Comparison of ENCODE assay signal across 9 cellular contexts in the genomic region with DNA sequence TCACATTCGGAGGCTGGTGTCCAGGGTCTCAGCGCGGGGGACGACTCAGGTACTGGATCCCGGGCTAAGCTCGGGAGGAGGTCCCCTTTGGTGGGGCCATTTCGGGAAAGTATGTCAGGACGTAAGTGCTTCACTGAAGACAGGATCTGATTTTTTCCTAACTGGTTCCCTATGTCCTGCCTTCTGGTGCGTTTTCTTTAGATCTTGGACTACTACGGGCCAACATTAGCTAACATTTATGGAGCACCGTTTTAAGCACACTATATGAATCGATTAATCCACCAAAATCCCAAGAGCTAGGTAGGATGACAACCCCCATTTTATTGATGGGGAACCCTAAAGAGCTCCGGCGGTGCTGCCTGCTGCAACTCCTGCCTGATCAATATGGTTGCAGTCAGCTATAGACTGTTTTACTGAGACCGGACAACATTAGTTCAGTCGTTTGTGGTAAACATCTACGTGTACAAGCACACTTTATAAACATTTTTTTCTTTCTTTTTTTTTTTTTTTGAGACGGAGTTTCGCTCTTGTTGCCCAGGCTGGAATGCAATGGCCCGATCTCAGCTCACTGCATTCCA. TPM values are rescaled to one million over a fixed set of nuclear protein-coding genes. Genes with fewer than 3 reads are reported as not detected.
A peak's percentile ranks its signal among the peaks of the same experiment; 100 is the strongest.
DNase-seq lines count a peak whose midpoint lies in the region; ATAC-seq, FAIRE-seq and TF ChIP-seq lines count a peak whose summit lies in the region.
"Had no signal": no experiment of that assay in that cellular context is flagged by ENCODE, and none has a peak within 500 bp of the region (broad histone marks: within the 10 kb centered on the region; RNA-seq: fewer than 3 reads in every experiment).

No MANE protein-coding gene starts in this region.

- H3K9me3 ChIP-seq in ES-I3 (ENCODE audit: control insufficient read depth, insufficient read depth, low read length) (no peaks in the 10 kb centered on the region), Karpas-422 (ENCODE audit: low read length) (no peaks in the 10 kb centered on the region), mucosa of descending colon (no peaks in the 10 kb centered on the region)

- no peaks in the 10 kb centered on the region for H3K9me2 ChIP-seq in Karpas-422 (replicated peaks; ENCODE audit: insufficient read depth, low read length)

- H3K4me3 ChIP-seq in Karpas-422 (ENCODE audit: low read length) (peak overlapping the region; percentile 85), cardiac fibroblast (replicated peaks in 1 of 2; ENCODE audit: low read depth in 2 of 2, low read length in 2 of 2) (peak overlapping the region; percentile 82 to 85), mucosa of descending colon (peak overlapping the region; percentile 74)

- intact Hi-C loops in mucosa of descending colon (cut with DNase I, micrococcal nuclease), result no loop called here

- peaks cover 63% of the 10 kb centered on the region for H3K79me2 ChIP-seq in Karpas-422 (ENCODE audit: low read length)

- peaks cover 30% of the 10 kb centered on the region for H4K20me1 ChIP-seq in Karpas-422 (ENCODE audit: insufficient read depth, low read depth, low read length)

- no peak for TF ChIP-seq POLR2A in GM12892 (IDR thresholded peaks at IDR 0.05; ENCODE audit: low read depth, low read length)

- TF ChIP-seq CTCF in cardiac fibroblast (IDR thresholded peaks at IDR 0.05; ENCODE audit: low read depth, low read length), result no peak
- TF ChIP-seq CTCF in mucosa of descending colon (IDR thresholded peaks at IDR 0.05), result no peak

- H3K27ac ChIP-seq in Karpas-422 (ENCODE audit: low read length), result peak overlapping the region; percentile 77

- ATAC-seq in mucosa of descending colon, result peak; percentile 18
- ATAC-seq in HG02759 (IDR thresholded peaks at IDR 0.05; ENCODE audit: unreplicated experiment), result no peak
- ATAC-seq in HG02763 (IDR thresholded peaks at IDR 0.05; ENCODE audit: unreplicated experiment), result no peak

- H2AFZ ChIP-seq in Karpas-422 (ENCODE audit: low read length), result no peak overlapping the region

- no peak for FAIRE-seq in GM12892 (lab: Jason Lieb, UNC)

- DNase-seq in Karpas-422, result peak; percentile 70
- DNase-seq in cardiac fibroblast (ENCODE audit: low read depth in 2 of 2), result no peak
- no peak for DNase-seq in mucosa of descending colon
- DNase-seq in GM12892 (ENCODE audit: insufficient read length), result no peak
- DNase-seq in COLO829 (ENCODE audit: low spot score), result no peak

- H3K9ac ChIP-seq in ES-I3 (ENCODE audit: low read depth, low read length) (peak overlapping the region; percentile 71), Karpas-422 (ENCODE audit: low read length) (peak overlapping the region; percentile 91)

- H3K27me3 ChIP-seq in Karpas-422 (ENCODE audit: low read length), result no peaks in the 10 kb centered on the region

- H3K4me1 ChIP-seq in ES-I3 (ENCODE audit: insufficient read depth, low read length) (peaks cover 15% of the 10 kb centered on the region), Karpas-422 (ENCODE audit: low read length) (peaks cover 73% of the 10 kb centered on the region), mucosa of descending colon (ENCODE audit: low read depth) (peaks cover 27% of the 10 kb centered on the region)

- H3K4me2 ChIP-seq in Karpas-422 (ENCODE audit: low read depth, low read length, poor library complexity, severe bottlenecking), result peak overlapping the region; percentile 77

- H3K36me3 ChIP-seq in ES-I3 (ENCODE audit: insufficient read depth, low read length) (peaks cover 38% of the 10 kb centered on the region), Karpas-422 (ENCODE audit: insufficient read depth, low read length) (peaks cover 38% of the 10 kb centered on the region), mucosa of descending colon (ENCODE audit: low read depth) (peaks cover 12% of the 10 kb centered on the region)

RNA-seq across cellular contexts. Expression of a gene that starts 17.0 kb away (rescaled TPM):
- 44.0 and 123 TPM in 2 replicates for total RNA-seq in Karpas-422 (2014; rRNA removed; shearing (Covaris generic); ENCODE audit: low replicate concordance)
- 10 to 100 TPM; 35.0 to 42.4 (median 38.8) TPM for total RNA-seq in mucosa of descending colon
- polyA plus RNA-seq in GM12892 (2012; ENCODE audit: missing spikeins), result 51.3 TPM

RNA-seq across cellular contexts. Expression of a gene that starts 23.8 kb away (rescaled TPM):
- 2.7 TPM in 1 of 2 replicates, not detected in the other for total RNA-seq in Karpas-422 (2014; rRNA removed; shearing (Covaris generic); ENCODE audit: low replicate concordance)
- not detected for total RNA-seq in mucosa of descending colon
- polyA plus RNA-seq in GM12892 (2012; ENCODE audit: missing spikeins), result not detected
- total RNA-seq: RPMI7951 had no signal

RNA-seq across cellular contexts. Expression of a gene that starts 24.3 kb away (rescaled TPM):
- 167 and 208 TPM in 2 replicates for total RNA-seq in Karpas-422 (2014; rRNA removed; shearing (Covaris generic); ENCODE audit: low replicate concordance)
- total RNA-seq in mucosa of descending colon, result 100 to 1,000 TPM; 116 to 127 (median 124) TPM
- 90.4 TPM for polyA plus RNA-seq in GM12892 (2012; ENCODE audit: missing spikeins)

RNA-seq across cellular contexts. Expression of a gene that starts 24.6 kb away (rescaled TPM):
- total RNA-seq in Karpas-422 (2014; rRNA removed; shearing (Covaris generic); ENCODE audit: low replicate concordance), result 30.0 and 39.9 TPM in 2 replicates
- total RNA-seq in mucosa of descending colon, result 10 to 100 TPM; 38.7 to 44.3 (median 41.7) TPM
- polyA plus RNA-seq in GM12892 (2012; ENCODE audit: missing spikeins), result 23.9 TPM

RNA-seq across cellular contexts. Expression of a gene that starts 51.2 kb away (rescaled TPM):
- total RNA-seq in Karpas-422 (2014; rRNA removed; shearing (Covaris generic); ENCODE audit: low replicate concordance), result 37.5 and 41.1 TPM in 2 replicates
- 100 to 1,000 TPM in 1 of 3 donors, 10 to 100 TPM in 2; 46.7 to 103 (median 55.0) TPM for total RNA-seq in mucosa of descending colon
- 51.3 TPM for polyA plus RNA-seq in GM12892 (2012; ENCODE audit: missing spikeins)
